In the genomic region with DNA sequence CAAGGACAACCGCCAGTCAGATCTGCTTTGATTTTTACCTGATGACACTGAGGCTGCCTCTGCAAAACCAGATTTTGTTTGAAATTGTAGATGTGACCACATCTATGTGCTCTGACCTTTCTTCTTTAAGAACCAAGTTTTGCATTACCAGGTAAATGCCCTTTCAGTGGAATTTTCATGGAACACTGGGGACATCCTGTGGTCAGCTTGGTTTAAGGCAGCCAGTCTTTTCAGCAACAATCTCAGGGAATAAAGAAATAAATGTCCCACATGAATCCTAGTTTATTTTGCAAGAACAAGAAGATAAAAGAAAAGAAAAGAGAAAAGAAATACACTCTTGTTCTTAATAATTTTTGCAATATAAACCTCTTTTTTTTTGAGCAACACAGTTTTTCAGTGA, we compare ENCODE assay signal across 9 cellular contexts.
DNase-seq lines count a peak whose midpoint lies in the region; ATAC-seq and TF ChIP-seq lines count a peak whose summit lies in the region.
"Had no signal": no experiment of that assay in that cellular context is flagged by ENCODE, and none has a peak within 500 bp of the region (broad histone marks: within the 10 kb centered on the region; RNA-seq: fewer than 3 reads in every experiment).

No MANE protein-coding gene starts in this region.

- H2BK5ac ChIP-seq in H9 (ENCODE audit: insufficient read length, low read length), result no peak overlapping the region

- no peak overlapping the region for H4K5ac ChIP-seq in H9 (ENCODE audit: insufficient read length, low read depth, low read length)

- H3K4me3 Mint-ChIP-seq in H9, result no peak overlapping the region

- no peaks in the 10 kb centered on the region for H3K9me3 ChIP-seq in H9 (ENCODE audit: control insufficient read depth, low read depth, low read length)
- H3K9me3 ChIP-seq in stomach, result no peaks in the 10 kb centered on the region
- H3K9me3 ChIP-seq: upper lobe of left lung had no signal

- H2AFZ ChIP-seq in H9 (ENCODE audit: low read length), result no peak overlapping the region

- no peak overlapping the region for H2BK20ac ChIP-seq in H9 (ENCODE audit: low read depth, low read length, poor library complexity, severe bottlenecking)

- no peak for ATAC-seq in GM21526 (IDR thresholded peaks at IDR 0.05; ENCODE audit: low FRiP score, unreplicated experiment)

- no peaks in the 10 kb centered on the region for H4K20me1 ChIP-seq in H9 (ENCODE audit: control insufficient read depth, insufficient read depth, insufficient read length)

- H3K27me3 ChIP-seq in H9 (ENCODE audit: insufficient read depth, low read length) (no peaks in the 10 kb centered on the region), stomach (peaks cover 0 to 21% (median 0%) of the 10 kb centered on the region in 3 donors)
- H3K27me3 ChIP-seq: upper lobe of left lung had no signal

- WGBS in H9 (ENCODE audit: extremely low coverage, insufficient read length, low lambda C conversion rate), result no CpG with 5 or more reads among the region's 1 CpG
- WGBS in stomach, 5 donors, result 50 to 76% (median 72%) methylated on average over 1 of the region's 1 CpG

- no peak overlapping the region for H2BK15ac ChIP-seq in H9 (ENCODE audit: low read depth, low read length)

- no peak overlapping the region for H3K27ac Mint-ChIP-seq in H9

- H3K27me3 Mint-ChIP-seq in H9 (ENCODE audit: low read depth), result peaks cover 2% of the 10 kb centered on the region; the same call in 1 of the 2 replicates

- H3T11ph ChIP-seq in H9 (ENCODE audit: low read length), result no peak overlapping the region

- in situ Hi-C loops in ACHN (cut with HindIII; ENCODE audit: low pct_ligation_motif_present, low pct_unique_long_range_greater_than_20kb, low sequenced_read_pairs), result no loop called here

- no peak for TF ChIP-seq EP300 in stomach (IDR thresholded peaks at IDR 0.05)

- H3K14ac ChIP-seq in H9 (ENCODE audit: insufficient read depth, low read length), result no peak overlapping the region

- no peak overlapping the region for H3K56ac ChIP-seq in H9 (ENCODE audit: insufficient read length, low read depth, low read length)

- TF ChIP-seq CTCF in H9 (conservative IDR thresholded peaks at IDR 0.05) (peak; percentile 84), stomach (IDR thresholded peaks at IDR 0.05) (peak in 3 of 7 experiments; percentile 15 to 49 (median 26))

- peaks cover 6 to 12% of the 10 kb centered on the region in 2 experiments for H3K4me1 Mint-ChIP-seq in H9

- no peak overlapping the region for H2BK12ac ChIP-seq in H9 (ENCODE audit: insufficient read length, low read depth, low read length)

- H3K36me3 Mint-ChIP-seq in H9 (ENCODE audit: insufficient read depth in 1 of 3, low read depth in 3 of 3), result no peaks in the 10 kb centered on the region

- H2AK5ac ChIP-seq in H9 (ENCODE audit: insufficient read length, low read length), result no peak overlapping the region

- H4K91ac ChIP-seq in H9 (ENCODE audit: insufficient read length, low read depth, low read length), result no peak overlapping the region

- no peak overlapping the region for H3K4me3 ChIP-seq in stomach
- H3K4me3 ChIP-seq: upper lobe of left lung had no signal

- H2BK120ac ChIP-seq in H9 (ENCODE audit: low read depth, low read length, poor library complexity, severe bottlenecking), result no peak overlapping the region

- no peaks in the 10 kb centered on the region for H3K79me2 ChIP-seq in H9 (ENCODE audit: insufficient read depth, low read length)

- no peak overlapping the region for H3K9ac ChIP-seq in H9 (ENCODE audit: extremely low read depth, insufficient read length, low read length)

- H3K4me1 ChIP-seq in H9 (ENCODE audit: insufficient read depth, low read length) (no peaks in the 10 kb centered on the region), stomach (peaks cover 0 to 9% (median 4%) of the 10 kb centered on the region in 4 donors)
- H3K4me1 ChIP-seq: upper lobe of left lung had no signal

- H3K27ac ChIP-seq in H9 (ENCODE audit: insufficient read length, low read depth, low read length) (no peak overlapping the region), stomach (no peak overlapping the region)
- H3K27ac ChIP-seq: upper lobe of left lung had no signal

- H3K9me3 Mint-ChIP-seq in H9, result no peaks in the 10 kb centered on the region

- no peak overlapping the region for H3K23ac ChIP-seq in H9 (ENCODE audit: insufficient read length, low read depth, low read length)

- no peaks in the 10 kb centered on the region for H3K23me2 ChIP-seq in H9 (ENCODE audit: insufficient read length, low read depth, low read length, poor library complexity, severe bottlenecking)

- no peak overlapping the region for H3K4me2 ChIP-seq in H9 (ENCODE audit: insufficient read depth, insufficient read length, low read length)

- H3K4ac ChIP-seq in H9 (ENCODE audit: low read depth, low read length), result no peak overlapping the region

- no peak overlapping the region for H3K18ac ChIP-seq in H9 (ENCODE audit: insufficient read length, low read depth, low read length)

- DNase-seq in ACHN (peak; percentile 63), H9 (no peak), SW480 (ENCODE audit: low spot score) (peak; percentile 64), iris pigment epithelial cell (ENCODE audit: low read depth) (peak; percentile 13), stomach (no peak), mucosa of gallbladder (ENCODE audit: low spot score) (no peak)
- no peak for DNase-seq in activated CD4-positive, alpha-beta T cell treated with anti-CD3 and anti-CD28 coated beads for 4 hours
- DNase-seq: upper lobe of left lung had no signal

- H4K8ac ChIP-seq in H9 (replicated peaks; ENCODE audit: insufficient read length, low read depth, low read length), result no peak overlapping the region

- intact Hi-C loops in stomach (cut with DNase I; ENCODE audit: low total_unique reads), result no loop called here

- no peaks in the 10 kb centered on the region for H3K36me3 ChIP-seq in stomach
- H3K36me3 ChIP-seq: upper lobe of left lung had no signal

- TF ChIP-seq POLR2A in stomach (IDR thresholded peaks at IDR 0.05), result no peak

- no peaks in the 10 kb centered on the region for H3K79me1 ChIP-seq in H9 (ENCODE audit: insufficient read depth, low read depth, low read length, poor library complexity, severe bottlenecking)

Comparison
In these comparisons a context has a peak if more than half of its experiments do, and no peak if none do; other contexts are left out.
1. DNase-seq: peak in ACHN (single experiment), SW480 (single experiment) and iris pigment epithelial cell (single experiment); none in H9 (single experiment), stomach (single experiment), mucosa of gallbladder (single experiment) and activated CD4-positive, alpha-beta T cell treated with anti-CD3 and anti-CD28 coated beads for 4 hours (0 of 2).